In genomic region chr6:71345505-71345904, GRCh38 we compare ENCODE assay signal across 19 cellular contexts.
"Had no signal": no experiment of that assay in that cellular context is flagged by ENCODE, and none has a peak within 500 bp of the region (broad histone marks: within the 10 kb centered on the region; RNA-seq: fewer than 3 reads in every experiment).

No MANE protein-coding gene starts in this region.

- H3K27ac Mint-ChIP-seq: IgD-negative memory B cell had no signal

- H3K4me3 ChIP-seq: K562, SJSA1 had no signal

- H3K9me3 ChIP-seq: SJSA1 had no signal

- H3K9me3 Mint-ChIP-seq: IgD-negative memory B cell had no signal

- H3K27me3 ChIP-seq: SJSA1 had no signal

- H3K36me3 Mint-ChIP-seq: IgD-negative memory B cell had no signal

- H3K36me3 ChIP-seq: SJSA1 had no signal

- H3K27ac ChIP-seq: HL-60, SJSA1 had no signal

- H3K4me3 Mint-ChIP-seq: IgD-negative memory B cell had no signal

- DNase-seq: NCI-H1048, NCI-H1105, NCI-H1436 treated with DMSO at 0.1 percent for 48 hours, NCI-H1694, NCI-H187 treated with DMSO at 0.1 percent for 48 hours, NCI-H2029 treated with DMSO at 0.1 percent for 48 hours, NCI-H2171 treated with DMSO at 0.1 percent for 48 hours, NCI-H226, NCI-H446, NCI-H510A, NCI-H524 treated with DMSO at 0.1 percent for 48 hours, Right ventricle myocardium superior, RPMI8226, SIG-M5, T-helper 1 cell had no signal
